Comparison of ENCODE assay signal across 18 cellular contexts in genomic region chr6:169843991-169844390, GRCh38.
DNase-seq lines count a peak whose midpoint lies in the region; ATAC-seq and TF ChIP-seq lines count a peak whose summit lies in the region.
"Had no signal": no experiment of that assay in that cellular context is flagged by ENCODE, and none has a peak within 500 bp of the region (broad histone marks: within the 10 kb centered on the region; RNA-seq: fewer than 3 reads in every experiment).

No MANE protein-coding gene starts in this region.

- H2BK20ac ChIP-seq in H9 (ENCODE audit: low read depth, low read length, poor library complexity, severe bottlenecking), result no peak overlapping the region

- H3K36me3 Mint-ChIP-seq in H9 (ENCODE audit: insufficient read depth in 1 of 3, low read depth in 3 of 3) (no peaks in the 10 kb centered on the region), memory B cell (no peaks in the 10 kb centered on the region)
- H3K36me3 Mint-ChIP-seq in activated CD4-positive, alpha-beta T cell treated with anti-CD3 and anti-CD28 coated beads, Interleukin-2, amount 10 ng/mL, durations not matched to agents 24 days and 14 days (ENCODE audit: low read depth), result peaks cover 2% of the 10 kb centered on the region

- no peak overlapping the region for H3K18ac ChIP-seq in H9 (ENCODE audit: insufficient read length, low read depth, low read length)

- no peak overlapping the region for H2AK5ac ChIP-seq in H9 (ENCODE audit: insufficient read length, low read length)

- H3K79me1 ChIP-seq in H9 (ENCODE audit: insufficient read depth, low read depth, low read length, poor library complexity, severe bottlenecking), result no peaks in the 10 kb centered on the region

- no peak overlapping the region for H3K4me3 ChIP-seq in colonic mucosa
- H3K4me3 ChIP-seq in stomach, result no peak overlapping the region
- H3K4me3 ChIP-seq: GM12878 had no signal

- H3K27me3 Mint-ChIP-seq in H9 (ENCODE audit: low read depth) (peaks cover 3% of the 10 kb centered on the region), memory B cell (peaks cover 5% of the 10 kb centered on the region)
- H3K27me3 Mint-ChIP-seq in activated CD4-positive, alpha-beta T cell treated with anti-CD3 and anti-CD28 coated beads, Interleukin-2, amount 10 ng/mL, durations not matched to agents 24 days and 14 days, result peaks cover 3% of the 10 kb centered on the region

- H2BK15ac ChIP-seq in H9 (ENCODE audit: low read depth, low read length), result no peak overlapping the region

- ATAC-seq in memory B cell (ENCODE audit: low read depth) (no peak), GM18502 (IDR thresholded peaks at IDR 0.05; ENCODE audit: poor library complexity, unreplicated experiment) (no peak)
- ATAC-seq: GM12878, HepG2 had no signal

- no peak overlapping the region for H2AFZ ChIP-seq in H9 (ENCODE audit: low read length)

- no peak overlapping the region for H2BK5ac ChIP-seq in H9 (ENCODE audit: insufficient read length, low read length)

- H3K27ac Mint-ChIP-seq in H9 (no peak overlapping the region), memory B cell (peak overlapping the region; percentile 18)
- H3K27ac Mint-ChIP-seq in activated CD4-positive, alpha-beta T cell treated with anti-CD3 and anti-CD28 coated beads, Interleukin-2, amount 10 ng/mL, durations not matched to agents 24 days and 14 days, result no peak overlapping the region
- H3K27ac Mint-ChIP-seq: B cell; CD4-positive, alpha-beta T cell; HFFc6 had no signal

- no peak overlapping the region for H3K23ac ChIP-seq in H9 (ENCODE audit: insufficient read length, low read depth, low read length)

- WGBS in H9 (ENCODE audit: extremely low coverage, insufficient read length, low lambda C conversion rate), result no CpG with 5 or more reads among the region's 6 CpGs
- WGBS in stomach, 5 donors, result 61 to 71% (median 67%) methylated on average over 6 of the region's 6 CpGs

- no peak overlapping the region for H3K4ac ChIP-seq in H9 (ENCODE audit: low read depth, low read length)

- no peak for TF ChIP-seq EP300 in stomach (IDR thresholded peaks at IDR 0.05)

- H3K27me3 ChIP-seq in H9 (ENCODE audit: insufficient read depth, low read length) (no peaks in the 10 kb centered on the region), colonic mucosa (no peaks in the 10 kb centered on the region), stomach (no peaks in the 10 kb centered on the region)

- no peaks in the 10 kb centered on the region; a peak in 1 of 5 replicates for H3K9me3 Mint-ChIP-seq in H9
- peaks cover 4% of the 10 kb centered on the region for H3K9me3 Mint-ChIP-seq in memory B cell
- H3K9me3 Mint-ChIP-seq in activated CD4-positive, alpha-beta T cell treated with anti-CD3 and anti-CD28 coated beads, Interleukin-2, amount 10 ng/mL, durations not matched to agents 24 days and 14 days, result peaks cover 4% of the 10 kb centered on the region
- H3K9me3 Mint-ChIP-seq: CD4-positive, alpha-beta T cell; HFFc6 had no signal

- H4K20me1 ChIP-seq in H9 (ENCODE audit: control insufficient read depth, insufficient read depth, insufficient read length), result peaks cover 5% of the 10 kb centered on the region

- no peaks in the 10 kb centered on the region for H3K9me3 ChIP-seq in H9 (ENCODE audit: control insufficient read depth, low read depth, low read length)
- no peaks in the 10 kb centered on the region for H3K9me3 ChIP-seq in colonic mucosa
- no peaks in the 10 kb centered on the region for H3K9me3 ChIP-seq in stomach

- H3K4me3 Mint-ChIP-seq in H9 (no peak overlapping the region), memory B cell (no peak overlapping the region)
- no peak overlapping the region for H3K4me3 Mint-ChIP-seq in activated CD4-positive, alpha-beta T cell treated with anti-CD3 and anti-CD28 coated beads, Interleukin-2, amount 10 ng/mL, durations not matched to agents 24 days and 14 days
- H3K4me3 Mint-ChIP-seq: B cell; CD4-positive, alpha-beta T cell; HFFc6 had no signal

- no peak overlapping the region for H2BK120ac ChIP-seq in H9 (ENCODE audit: low read depth, low read length, poor library complexity, severe bottlenecking)

- no peaks in the 10 kb centered on the region for H3K79me2 ChIP-seq in H9 (ENCODE audit: insufficient read depth, low read length)

- no peak overlapping the region for H3K56ac ChIP-seq in H9 (ENCODE audit: insufficient read length, low read depth, low read length)

- H3K9ac ChIP-seq in H9 (ENCODE audit: extremely low read depth, insufficient read length, low read length) (no peak overlapping the region), colonic mucosa (ENCODE audit: low read depth in 2 of 2, low read length in 2 of 2) (no peak overlapping the region)

- no peak overlapping the region for H4K91ac ChIP-seq in H9 (ENCODE audit: insufficient read length, low read depth, low read length)

- no peak for TF ChIP-seq CTCF in H9 (conservative IDR thresholded peaks at IDR 0.05)
- TF ChIP-seq CTCF in colonic mucosa (IDR thresholded peaks at IDR 0.05), result no peak
- TF ChIP-seq CTCF in stomach (IDR thresholded peaks at IDR 0.05), result no peak

- H3K4me1 Mint-ChIP-seq in H9 (peaks cover 0 to 4% of the 10 kb centered on the region in 2 experiments; a peak in 1 of 4 replicates), memory B cell (peaks cover 9% of the 10 kb centered on the region)
- peaks cover 3% of the 10 kb centered on the region for H3K4me1 Mint-ChIP-seq in activated CD4-positive, alpha-beta T cell treated with anti-CD3 and anti-CD28 coated beads, Interleukin-2, amount 10 ng/mL, durations not matched to agents 24 days and 14 days

- no peak overlapping the region for H4K5ac ChIP-seq in H9 (ENCODE audit: insufficient read length, low read depth, low read length)

- TF ChIP-seq POLR2A in stomach (IDR thresholded peaks at IDR 0.05), result no peak

- no peak overlapping the region for H3K27ac ChIP-seq in H9 (ENCODE audit: insufficient read length, low read depth, low read length)
- H3K27ac ChIP-seq in colonic mucosa, result no peak overlapping the region
- H3K27ac ChIP-seq in stomach, result no peak overlapping the region

- intact Hi-C loops in colonic mucosa (cut with DNase I), result no loop called here
- intact Hi-C loops in stomach (cut with DNase I; ENCODE audit: low total_unique reads), result no loop called here
- intact Hi-C loops in activated CD4-positive, alpha-beta T cell treated with anti-CD3 and anti-CD28 coated beads, Interleukin-2, amount 10 ng/mL, durations not matched to agents 24 days and 14 days (cut with micrococcal nuclease), result no loop called here

- DNase-seq in H9 (peak; percentile 5), colonic mucosa (peak; percentile 6), memory B cell (ENCODE audit: low spot score in 2 of 2) (no peak), stomach (peak; percentile 17), NCI-H1930 (lab: John Stamatoyannopoulos, UW) (no peak), HUDEP-2 (lab: John Stamatoyannopoulos, UW; ENCODE audit: unreplicated experiment in 76 of 76) (no peak)
- DNase-seq in activated CD4-positive, alpha-beta T cell treated with anti-CD3 and anti-CD28 coated beads, Interleukin-2, amount 10 ng/mL, durations not matched to agents 24 days and 14 days, result no peak
- DNase-seq: C1 segment of cervical spinal cord; Calu3; CD4-positive, alpha-beta T cell; DMS 273 treated with DMSO at 0.1 percent for 48 hours; GOT3; HCEC 1CT; HFFc6 had no signal

- H4K8ac ChIP-seq in H9 (replicated peaks; ENCODE audit: insufficient read length, low read depth, low read length), result no peak overlapping the region

- no peaks in the 10 kb centered on the region for H3K36me3 ChIP-seq in colonic mucosa
- no peaks in the 10 kb centered on the region for H3K36me3 ChIP-seq in stomach

- no peak overlapping the region for H3T11ph ChIP-seq in H9 (ENCODE audit: low read length)

- no peak overlapping the region for H2BK12ac ChIP-seq in H9 (ENCODE audit: insufficient read length, low read depth, low read length)

- no peak overlapping the region for H3K4me2 ChIP-seq in H9 (ENCODE audit: insufficient read depth, insufficient read length, low read length)

- H3K4me1 ChIP-seq in H9 (ENCODE audit: insufficient read depth, low read length), result no peaks in the 10 kb centered on the region
- H3K4me1 ChIP-seq in colonic mucosa, result no peaks in the 10 kb centered on the region
- no peaks in the 10 kb centered on the region for H3K4me1 ChIP-seq in stomach

- H3K23me2 ChIP-seq in H9 (ENCODE audit: insufficient read length, low read depth, low read length, poor library complexity, severe bottlenecking), result no peaks in the 10 kb centered on the region

- no peak overlapping the region; the same call in 1 of the 2 replicates for H3K14ac ChIP-seq in H9 (ENCODE audit: insufficient read depth, low read length)

Comparison
In these comparisons a context has a peak if more than half of its experiments do, and no peak if none do; other contexts are left out.
1. DNase-seq: peak in H9 (single experiment), colonic mucosa (single experiment) and stomach (single experiment); none in memory B cell (0 of 2), NCI-H1930 (0 of 2), HUDEP-2 (0 of 76) and activated CD4-positive, alpha-beta T cell treated with anti-CD3 and anti-CD28 coated beads, Interleukin-2, amount 10 ng/mL, durations not matched to agents 24 days and 14 days (single experiment).